Comparison of ENCODE assay signal across 8 cellular contexts in genomic region chr1:88683848-88684481, GRCh38. TPM values are rescaled to one million over a fixed set of nuclear protein-coding genes. Genes with fewer than 3 reads are reported as not detected.
A peak's percentile ranks its signal among the peaks of the same experiment; 100 is the strongest.
DNase-seq lines count a peak whose midpoint lies in the region; ATAC-seq lines count a peak whose summit lies in the region.

Gene PKN2, plus strand, starts transcription at chr1:88684273. Its CDS starts 308 bp downstream, at chr1:88684581.

- DNase-seq in CD1c-positive myeloid dendritic cell (ENCODE audit: extremely low spot score) (peak; percentile 100), NCI-H748 treated with DMSO at 0.1 percent for 48 hours (lab: John Stamatoyannopoulos, UW) (peak; percentile 84), dedifferentiated amniotic fluid mesenchymal stem cell (ENCODE audit: extremely low spot score) (peak; percentile 98), left lobe of liver (ENCODE audit: low spot score) (peak; percentile 98)
- peak; percentile 87 to 96 for DNase-seq in activated CD4-positive, alpha-beta T cell treated with anti-CD3 and anti-CD28 coated beads, Interleukin-2, amount 50 U/mL, for 24 hours (ENCODE audit: low read depth in 1 of 2, low spot score in 1 of 2)
- peak; percentile 96 for DNase-seq in stimulated activated CD4-positive, alpha-beta T cell treated with anti-CD3 and anti-CD28 coated beads, Interleukin-2, amount 100 ng/mL, for 4 hours (ENCODE audit: low read depth)

- ATAC-seq in GM19395 (IDR thresholded peaks at IDR 0.05; ENCODE audit: unreplicated experiment), result peak; percentile 90
- peak; percentile 88 for ATAC-seq in HG03565 (IDR thresholded peaks at IDR 0.05; ENCODE audit: unreplicated experiment)
- ATAC-seq in left lobe of liver, result peak; percentile 95

RNA-seq across cellular contexts. Expression of gene PKN2, which starts in this region (rescaled TPM):
- 12.1 TPM for total RNA-seq in left lobe of liver

Comparison
In these comparisons a context has a peak if more than half of its experiments do, and no peak if none do; other contexts are left out.
1. Peak in every context shown above with its lines: DNase-seq and ATAC-seq.